In genomic region chr1:68232354-68233148, GRCh38 we compare ENCODE assay signal across 9 cellular contexts. TPM values are rescaled to one million over a fixed set of nuclear protein-coding genes. Genes with fewer than 3 reads are reported as not detected.
DNase-seq lines count a peak whose midpoint lies in the region; ATAC-seq and TF ChIP-seq lines count a peak whose summit lies in the region.
"Had no signal": no experiment of that assay in that cellular context is flagged by ENCODE, and none has a peak within 500 bp of the region (broad histone marks: within the 10 kb centered on the region; RNA-seq: fewer than 3 reads in every experiment).

Gene WLS (minus strand): TSS chr1:68232523. CDS start chr1:68232299, 224 bp downstream.

- H3K4me2 ChIP-seq in hepatocyte: peak within 1 kb of the TSS; percentile 94

- H4K20me1 ChIP-seq in hepatocyte (ENCODE audit: insufficient read depth, poor library complexity, severe bottlenecking): peaks cover 2% of the 10 kb centered on the region

- no peaks in the 10 kb centered on the region for H3K9me2 ChIP-seq in hepatocyte (replicated peaks; ENCODE audit: insufficient read depth)

- H3K79me2 ChIP-seq in hepatocyte: peaks cover 42% of the 10 kb centered on the region

- intact Hi-C loops in prostate gland (cut with DNase I): loop anchor here (5.0 kb wide), 3 partner anchors 90 to 110 kb away; no protein-coding TSS in a partner anchor

- DNase-seq in GM03348 (ENCODE audit: low spot score) (peak; percentile 88), NCI-H2081 treated with DMSO at 0.1 percent for 48 hours (lab: John Stamatoyannopoulos, UW) (peak; percentile 42), astrocyte of the spinal cord (ENCODE audit: low read depth, low spot score) (peak; percentile 78), hepatocyte (ENCODE audit: low spot score) (peak; percentile 91), prostate gland (ENCODE audit: low spot score) (peak; percentile 87), UCSD-AML1 (lab: John Stamatoyannopoulos, UW; ENCODE audit: unreplicated experiment) (no peak), NK-92 (lab: John Stamatoyannopoulos, UW; ENCODE audit: unreplicated experiment) (no peak)

- no peak for ATAC-seq in HG03439 (IDR thresholded peaks at IDR 0.05; ENCODE audit: unreplicated experiment)

- WGBS in hepatocyte (ENCODE audit: low lambda C conversion rate, missing lambda C conversion rate): 1% methylated on average over 35 of the region's 41 CpGs
- under 1% methylated on average over 39 of the region's 41 CpGs for WGBS in prostate gland

- H3K9me3 ChIP-seq in hepatocyte (ENCODE audit: low read depth): no peaks in the 10 kb centered on the region
- H3K9me3 ChIP-seq in prostate gland: no peaks in the 10 kb centered on the region

- H3K4me3 ChIP-seq in astrocyte of the spinal cord (ENCODE audit: low read depth, low read length): peak within 1 kb of the TSS; percentile 87
- peak within 1 kb of the TSS; percentile 92 for H3K4me3 ChIP-seq in hepatocyte
- peak within 1 kb of the TSS; percentile 58 to 81 for H3K4me3 ChIP-seq in prostate gland

- no peaks in the 10 kb centered on the region for H3K36me3 ChIP-seq in hepatocyte (replicated peaks; ENCODE audit: insufficient read depth, low read depth)
- no peaks in the 10 kb centered on the region for H3K36me3 ChIP-seq in prostate gland

- TF ChIP-seq CTCF in astrocyte of the spinal cord (IDR thresholded peaks at IDR 0.05; ENCODE audit: low read depth, low read length): peak; percentile 13
- TF ChIP-seq CTCF in hepatocyte (IDR thresholded peaks at IDR 0.05; ENCODE audit: poor library complexity): no peak
- TF ChIP-seq CTCF in prostate gland (IDR thresholded peaks at IDR 0.05): peak in 2 of 4 experiments; percentile 18 to 59

- H3K27me3 ChIP-seq in hepatocyte: no peaks in the 10 kb centered on the region
- H3K27me3 ChIP-seq in prostate gland (replicated peaks; ENCODE audit: insufficient read depth): no peaks in the 10 kb centered on the region

- H3K4me1 ChIP-seq in hepatocyte (ENCODE audit: insufficient read depth) (peaks cover 12% of the 10 kb centered on the region), prostate gland (replicated peaks) (no peaks in the 10 kb centered on the region)

- H2AFZ ChIP-seq in hepatocyte: peak within 1 kb of the TSS; percentile 95

- peak within 1 kb of the TSS; percentile 87 for H3K27ac ChIP-seq in hepatocyte
- H3K27ac ChIP-seq in prostate gland: peak within 1 kb of the TSS; percentile 85 to 87

- in situ Hi-C loops in astrocyte of the spinal cord (cut with HindIII; ENCODE audit: low sequenced_read_pairs): no loop called here

- peak; percentile 86 for TF ChIP-seq POLR2A in prostate gland (IDR thresholded peaks at IDR 0.05)

RNA-seq across cellular contexts. Expression of gene WLS, which starts in this region (rescaled TPM):
- total RNA-seq in hepatocyte (102 and 115 TPM in 2 replicates), prostate gland (10 to 100 TPM; 74.5 to 92.1 TPM)
- 66.3 and 79.9 TPM in 2 replicates for polyA plus RNA-seq in hepatocyte
- total RNA-seq: activated CD8-positive, alpha-beta memory T cell treated with anti-CD3 and anti-CD28 coated beads for 36 hours had no signal

Comparison
In these comparisons a context has a peak if more than half of its experiments do, and no peak if none do; other contexts are left out.
1. DNase-seq: peak in GM03348 (single experiment), NCI-H2081 treated with DMSO at 0.1 percent for 48 hours (single experiment), astrocyte of the spinal cord (single experiment), hepatocyte (single experiment) and prostate gland (single experiment); none in UCSD-AML1 (single experiment) and NK-92 (single experiment).
2. Peak in every context shown above with its lines, with median percentiles within 50 percentile points of each other: H3K4me3 ChIP-seq.